Comparison of ENCODE assay signal across 8 cellular contexts in genomic region chr18:25896178-25896780, GRCh38.
DNase-seq lines count a peak whose midpoint lies in the region; ATAC-seq, FAIRE-seq and TF ChIP-seq lines count a peak whose summit lies in the region.

No MANE protein-coding gene starts in this region.

- H3K27me3 ChIP-seq in keratinocyte (ENCODE audit: control insufficient read depth, extremely low read depth, insufficient read depth, low read length), result no peaks in the 10 kb centered on the region
- no peaks in the 10 kb centered on the region for H3K27me3 ChIP-seq in thyroid gland

- peaks cover 97% of the 10 kb centered on the region for H3K27me3 Mint-ChIP-seq in Calu3 (ENCODE audit: unreplicated experiment)

- 17 to 22% methylated on average over 10 of the region's 10 CpGs for WGBS in thyroid gland, 2 donors

- no peaks in the 10 kb centered on the region for H3K9me3 ChIP-seq in keratinocyte (ENCODE audit: control insufficient read depth, low read depth, low read length)
- H3K9me3 ChIP-seq in thyroid gland, result no peaks in the 10 kb centered on the region

- BruUV-seq in Calu3 (replicated peaks; lab: Mats Ljungman, UMichigan), result no TSS peak

- H3K4me3 Mint-ChIP-seq in Calu3 (ENCODE audit: low read depth, unreplicated experiment), result no peak overlapping the region

- CTCF ChIA-PET in Calu3 (lab: Charles Lee), result no interaction called here

- intact Hi-C loops in Calu3 (cut with micrococcal nuclease; ENCODE audit: unreplicated experiment) (loop anchor here (10.0 kb wide), 1 partner anchor 1021 kb away; no protein-coding TSS in a partner anchor), thyroid gland (cut with DNase I) (no loop called here)

- no peak overlapping the region for H3K27ac Mint-ChIP-seq in Calu3 (ENCODE audit: unreplicated experiment)

- DNase-seq in Calu3 (peak; percentile 24), NCI-H524 (lab: John Stamatoyannopoulos, UW) (peak; percentile 28 to 74), astrocyte of the hippocampus (ENCODE audit: low read depth, low spot score) (peak; percentile 60), keratinocyte (ENCODE audit: low read depth, low spot score) (no peak), thyroid gland (peak; percentile 22 to 30), ecto neural progenitor cell (ENCODE audit: low spot score) (no peak)

- no peak overlapping the region for H2AFZ ChIP-seq in keratinocyte (ENCODE audit: control insufficient read depth, low read length)

- H3K27ac ChIP-seq in keratinocyte (ENCODE audit: control insufficient read depth, insufficient read depth, low read length) (no peak overlapping the region), thyroid gland (no peak overlapping the region)

- dilution Hi-C loops in keratinocyte (cut with MboI; ENCODE audit: extremely low pct_ligation_motif_present, low sequenced_read_pairs), result no loop called here

- H3K4me3 ChIP-seq in keratinocyte (ENCODE audit: control insufficient read depth in 2 of 3, extremely low read depth in 1 of 3, insufficient read depth in 2 of 3, low read depth in 1 of 3, low read length in 3 of 3) (no peak overlapping the region), thyroid gland (replicated peaks in 1 of 3) (no peak overlapping the region)

- TF ChIP-seq POLR2A in thyroid gland (IDR thresholded peaks at IDR 0.05), result no peak

- H3K9ac ChIP-seq in keratinocyte (ENCODE audit: control insufficient read depth, extremely low read depth, insufficient read depth, low read length), result no peak overlapping the region

- no peaks in the 10 kb centered on the region for H4K20me1 ChIP-seq in keratinocyte (ENCODE audit: control insufficient read depth, extremely low read depth, insufficient read depth, low read length)

- H3K4me1 Mint-ChIP-seq in Calu3 (ENCODE audit: low read depth, unreplicated experiment), result no peaks in the 10 kb centered on the region

- H3K4me1 ChIP-seq in keratinocyte (ENCODE audit: control insufficient read depth, extremely low read depth, insufficient read depth, low read length), result no peaks in the 10 kb centered on the region
- H3K4me1 ChIP-seq in thyroid gland, result no peaks in the 10 kb centered on the region

- no peaks in the 10 kb centered on the region for H3K36me3 ChIP-seq in keratinocyte (ENCODE audit: control insufficient read depth in 2 of 2, extremely low read depth in 1 of 2, insufficient read depth in 2 of 2, low read length in 2 of 2)
- H3K36me3 ChIP-seq in thyroid gland, result no peaks in the 10 kb centered on the region

- no peaks in the 10 kb centered on the region for H3K36me3 Mint-ChIP-seq in Calu3 (ENCODE audit: insufficient read depth, unreplicated experiment)

- TF ChIP-seq CTCF in Calu3 (IDR thresholded peaks at IDR 0.05; ENCODE audit: unreplicated experiment) (peak; percentile 48), keratinocyte (optimal IDR thresholded peaks at IDR 0.05 in 1 of 3, IDR thresholded peaks at IDR 0.05 in 1 of 3, conservative IDR thresholded peaks at IDR 0.05 in 1 of 3; ENCODE audit: extremely low read depth in 1 of 3, insufficient read depth in 2 of 3, low read length in 3 of 3) (peak; percentile 72 to 79 (median 79)), thyroid gland (IDR thresholded peaks at IDR 0.05) (peak; percentile 35 to 80 (median 60))

- peaks cover 3% of the 10 kb centered on the region for H3K9me3 Mint-ChIP-seq in Calu3 (ENCODE audit: low read depth, unreplicated experiment)

- no peaks in the 10 kb centered on the region for H3K9me1 ChIP-seq in keratinocyte (ENCODE audit: control insufficient read depth, extremely low read depth, insufficient read depth, low read length)

- ATAC-seq in GM18870 (IDR thresholded peaks at IDR 0.05; ENCODE audit: unreplicated experiment) (peak; percentile 82), HG03045 (IDR thresholded peaks at IDR 0.05; ENCODE audit: unreplicated experiment) (peak; percentile 76)

- no peak overlapping the region for H3K4me2 ChIP-seq in keratinocyte (ENCODE audit: control insufficient read depth, extremely low read depth, insufficient read depth, low read depth, low read length)

- H3K79me2 ChIP-seq in keratinocyte (ENCODE audit: control insufficient read depth, insufficient read depth, low read length), result no peaks in the 10 kb centered on the region

- peak; percentile 9 for FAIRE-seq in keratinocyte (lab: Jason Lieb, UNC)

Comparison
In these comparisons a context has a peak if more than half of its experiments do, and no peak if none do; other contexts are left out.
1. DNase-seq: peak in Calu3 (single experiment), NCI-H524 (2 of 2), astrocyte of the hippocampus (single experiment) and thyroid gland (2 of 2); none in keratinocyte (single experiment) and ecto neural progenitor cell (single experiment).
2. Peak in every context shown above with its lines, with median percentiles within 50 percentile points of each other: CTCF ChIP-seq.